ENCODE assay signal across 8 cellular contexts in genomic region chr19:5691205-5691929, GRCh38. TPM values are rescaled to one million over a fixed set of nuclear protein-coding genes. Genes with fewer than 3 reads are reported as not detected.
DNase-seq lines count a peak whose midpoint lies in the region; ATAC-seq and TF ChIP-seq lines count a peak whose summit lies in the region.

No MANE protein-coding gene starts in this region.

- peak overlapping the region; percentile 94 for H3K27ac ChIP-seq in DND-41 (ENCODE audit: low read length)
- H3K27ac ChIP-seq in testis, result peak overlapping the region; percentile 83 to 93

- TF ChIP-seq POLR2A in testis (IDR thresholded peaks at IDR 0.05), result no peak

- peaks cover 63% of the 10 kb centered on the region for H3K79me2 ChIP-seq in DND-41 (ENCODE audit: insufficient read depth, low read length)

- no peak overlapping the region for H2AFZ ChIP-seq in DND-41 (ENCODE audit: low read depth, low read length)

- H3K27me3 ChIP-seq in DND-41 (ENCODE audit: insufficient read depth, low read length, poor library complexity), result no peaks in the 10 kb centered on the region
- H3K27me3 ChIP-seq in testis, result no peaks in the 10 kb centered on the region

- H3K9me3 Mint-ChIP-seq in activated CD4-positive, alpha-beta memory T cell treated with anti-CD3 and anti-CD28 coated beads for 36 hours, result no peaks in the 10 kb centered on the region
- H3K9me3 Mint-ChIP-seq in naive B cell, result peaks cover 0 to 3% (median 0%) of the 10 kb centered on the region in 7 donors

- peaks cover 31% of the 10 kb centered on the region for H3K4me1 Mint-ChIP-seq in activated CD4-positive, alpha-beta memory T cell treated with anti-CD3 and anti-CD28 coated beads for 36 hours (ENCODE audit: low read depth)
- peaks cover 27 to 47% (median 34%) of the 10 kb centered on the region in 3 donors for H3K4me1 Mint-ChIP-seq in naive B cell

- H3K4me1 ChIP-seq in DND-41 (ENCODE audit: insufficient read depth, low read length) (peaks cover 43% of the 10 kb centered on the region), testis (peaks cover 11% of the 10 kb centered on the region)

- peaks cover 61% of the 10 kb centered on the region for H3K36me3 ChIP-seq in DND-41 (ENCODE audit: insufficient read depth, low read length)
- no peaks in the 10 kb centered on the region for H3K36me3 ChIP-seq in testis (ENCODE audit: low read depth, missing control alignments)

- peaks cover 42% of the 10 kb centered on the region for H3K36me3 Mint-ChIP-seq in activated CD4-positive, alpha-beta memory T cell treated with anti-CD3 and anti-CD28 coated beads for 36 hours
- H3K36me3 Mint-ChIP-seq in naive B cell, result peaks cover 0 to 7% of the 10 kb centered on the region in 2 donors

- intact Hi-C loops in activated CD4-positive, alpha-beta memory T cell treated with anti-CD3 and anti-CD28 coated beads for 36 hours (cut with micrococcal nuclease), result loop anchor here (2.0 kb wide), 1 partner anchor 99 kb away; the partner anchor contains the start of gene DUS3L
- intact Hi-C loops in testis (cut with DNase I; ENCODE audit: low total_unique reads), result no loop called here

- H3K9ac ChIP-seq in DND-41 (ENCODE audit: low read depth, low read length), result peak overlapping the region; percentile 87

- ATAC-seq in DND-41 (ENCODE audit: insufficient read depth, low read depth) (0 out of 3 replicates have a peak, but pooled peaks have one; percentile 4), naive B cell (ENCODE audit: low read depth in 2 of 2) (no peak)

- CTCF ChIA-PET in activated CD4-positive, alpha-beta memory T cell treated with anti-CD3 and anti-CD28 coated beads for 36 hours (lab: Charles Lee), result interaction anchor here (1.2 to 5.6 kb wide), 4 partner anchors 16 to 113 kb away, joined by 3 to 103 read pairs (median 6); partner anchors contain the start of genes CATSPERD and LONP1

- H3K4me3 ChIP-seq in DND-41 (ENCODE audit: low read depth in 1 of 2, low read length in 2 of 2) (peak overlapping the region; percentile 82 to 87; a peak in 3 of 4 replicates), epithelial cell of esophagus (ENCODE audit: low read length) (peak overlapping the region; percentile 98), testis (peak overlapping the region; percentile 69 to 97)

- DNase-seq in DND-41 (peak; percentile 61), NAMALWA (ENCODE audit: low spot score) (peak; percentile 55), epithelial cell of esophagus (ENCODE audit: low read depth) (peak; percentile 55), naive B cell (peak; percentile 35), testis (peak; percentile 78), inferior parietal cortex (ENCODE audit: extremely low spot score) (no peak), NCI-H2107 treated with DMSO at 0.1 percent for 48 hours (lab: John Stamatoyannopoulos, UW; ENCODE audit: unreplicated experiment) (no peak)
- DNase-seq in activated CD4-positive, alpha-beta memory T cell treated with anti-CD3 and anti-CD28 coated beads for 36 hours, result peak; percentile 76

- POLR2A ChIA-PET in activated CD4-positive, alpha-beta memory T cell treated with anti-CD3 and anti-CD28 coated beads for 36 hours (lab: Charles Lee), result interaction anchor here (0.7 to 4.0 kb wide), 10 partner anchors 9 to 212 kb away, joined by 3 to 70 read pairs (median 5); partner anchors contain the start of genes CATSPERD, LONP1, NDUFA11 and SAFB

- WGBS in testis, 2 donors, result 2% methylated on average over 35 to 43 of the region's 43 CpGs

- TF ChIP-seq CTCF in DND-41 (IDR thresholded peaks at IDR 0.05; ENCODE audit: borderline replicate concordance, extremely low read depth, low read length, poor library complexity, severe bottlenecking) (no peak), epithelial cell of esophagus (IDR thresholded peaks at IDR 0.05; ENCODE audit: insufficient read depth, low read depth, low read length, missing control alignments) (no peak), testis (IDR thresholded peaks at IDR 0.05) (no peak)

- H3K4me3 Mint-ChIP-seq in activated CD4-positive, alpha-beta memory T cell treated with anti-CD3 and anti-CD28 coated beads for 36 hours, result peak overlapping the region; percentile 96
- H3K4me3 Mint-ChIP-seq in naive B cell, result peak overlapping the region; percentile 90 to 98 (median 93)

- H3K4me2 ChIP-seq in DND-41 (ENCODE audit: insufficient read depth, low read length), result peak overlapping the region; percentile 86

- no peaks in the 10 kb centered on the region for H3K9me3 ChIP-seq in DND-41 (ENCODE audit: insufficient read depth, low read length, severe bottlenecking)
- H3K9me3 ChIP-seq in testis, result no peaks in the 10 kb centered on the region

- H3K27me3 Mint-ChIP-seq in activated CD4-positive, alpha-beta memory T cell treated with anti-CD3 and anti-CD28 coated beads for 36 hours, result no peaks in the 10 kb centered on the region
- H3K27me3 Mint-ChIP-seq in naive B cell, result no peaks in the 10 kb centered on the region

- peaks cover 61% of the 10 kb centered on the region for H4K20me1 ChIP-seq in DND-41 (ENCODE audit: insufficient read depth, low read length)

- peak overlapping the region; percentile 95 for H3K27ac Mint-ChIP-seq in activated CD4-positive, alpha-beta memory T cell treated with anti-CD3 and anti-CD28 coated beads for 36 hours
- H3K27ac Mint-ChIP-seq in naive B cell, result peak overlapping the region; percentile 88 to 98 (median 96)

RNA-seq across cellular contexts. Expression of gene RPL36, which starts 1.3 kb away (rescaled TPM):
- total RNA-seq in activated CD4-positive, alpha-beta memory T cell treated with anti-CD3 and anti-CD28 coated beads for 36 hours, result 1,000 to 10,000 TPM; 1,487 to 1,524 TPM
- 1,000 to 10,000 TPM; 1,207 to 2,143 (median 1,738) TPM for polyA plus RNA-seq in naive B cell (ENCODE audit: low read depth in 6 of 6)
- 100 to 1,000 TPM; 331 to 531 TPM for total RNA-seq in testis
- 497 TPM for polyA plus RNA-seq in testis (ENCODE audit: insufficient read depth, low read depth, low replicate concordance)

RNA-seq across cellular contexts. Expression of gene HSD11B1L, which starts 10.5 kb away (rescaled TPM):
- 1 to 10 TPM; 3.8 to 4.1 TPM for total RNA-seq in activated CD4-positive, alpha-beta memory T cell treated with anti-CD3 and anti-CD28 coated beads for 36 hours
- polyA plus RNA-seq in naive B cell (ENCODE audit: low read depth in 6 of 6), result 1 to 10 TPM; 1.1 to 6.5 (median 2.6) TPM
- total RNA-seq in testis, result 10 to 100 TPM; 18.8 to 21.0 TPM
- polyA plus RNA-seq in testis (ENCODE audit: insufficient read depth, low read depth, low replicate concordance), result 8.1 TPM

RNA-seq across cellular contexts. Expression of gene MICOS13, which starts 11.1 kb away (rescaled TPM):
- total RNA-seq in activated CD4-positive, alpha-beta memory T cell treated with anti-CD3 and anti-CD28 coated beads for 36 hours, result 10 to 100 TPM; 50.9 to 55.3 TPM
- 100 to 1,000 TPM in 2 of 6 donors, 10 to 100 TPM in 4; 74.0 to 101 (median 86.6) TPM for polyA plus RNA-seq in naive B cell (ENCODE audit: low read depth in 6 of 6)
- total RNA-seq in testis, result 100 to 1,000 TPM in 1 of 2 donors, 10 to 100 TPM in 1; 98.0 to 198 TPM
- 152 TPM for polyA plus RNA-seq in testis (ENCODE audit: insufficient read depth, low read depth, low replicate concordance)

RNA-seq across cellular contexts. Expression of gene LONP1, which starts 28.6 kb away (rescaled TPM):
- 100 to 1,000 TPM; 178 to 181 TPM for total RNA-seq in activated CD4-positive, alpha-beta memory T cell treated with anti-CD3 and anti-CD28 coated beads for 36 hours
- polyA plus RNA-seq in naive B cell (ENCODE audit: low read depth in 6 of 6), result 10 to 100 TPM; 16.7 to 40.6 (median 21.7) TPM
- 100 to 1,000 TPM; 100 to 133 TPM for total RNA-seq in testis
- 48.1 TPM for polyA plus RNA-seq in testis (ENCODE audit: insufficient read depth, low read depth, low replicate concordance)

RNA-seq across cellular contexts. Expression of gene CATSPERD, which starts 29.1 kb away (rescaled TPM):
- not detected for total RNA-seq in activated CD4-positive, alpha-beta memory T cell treated with anti-CD3 and anti-CD28 coated beads for 36 hours
- polyA plus RNA-seq in naive B cell (ENCODE audit: low read depth in 6 of 6), result not detected
- 1 to 10 TPM; 6.1 to 9.3 TPM for total RNA-seq in testis
- polyA plus RNA-seq in testis (ENCODE audit: insufficient read depth, low read depth, low replicate concordance), result 31.3 TPM

Comparison
In these comparisons a context has a peak if more than half of its experiments do, and no peak if none do; other contexts are left out.
1. DNase-seq: peak in DND-41 (single experiment), NAMALWA (single experiment), activated CD4-positive, alpha-beta memory T cell treated with anti-CD3 and anti-CD28 coated beads for 36 hours (single experiment), epithelial cell of esophagus (single experiment), naive B cell (single experiment) and testis (single experiment); none in inferior parietal cortex (single experiment) and NCI-H2107 treated with DMSO at 0.1 percent for 48 hours (single experiment).
2. Peak in every context shown above with its lines, with median percentiles within 50 percentile points of each other: H3K4me3 ChIP-seq.